17 cellular contexts compared by ENCODE assay signal in the genomic region with DNA sequence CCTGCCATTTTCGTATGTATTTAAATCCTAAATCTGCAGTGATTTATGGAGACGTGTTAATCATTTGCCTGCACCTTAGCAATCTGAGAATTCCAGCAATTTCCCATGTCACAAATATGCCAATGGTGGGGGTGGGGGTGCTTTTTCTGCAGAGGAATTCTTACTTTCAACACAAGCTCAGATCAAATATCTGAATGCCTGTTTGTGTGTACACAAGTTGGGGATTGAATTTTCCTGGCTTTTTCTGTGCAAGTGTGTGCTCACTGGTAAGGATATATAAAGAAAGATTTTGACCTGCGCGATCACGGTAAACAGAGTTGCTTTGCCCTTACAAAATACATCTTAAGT.
"Had no signal": no experiment of that assay in that cellular context is flagged by ENCODE, and none has a peak within 500 bp of the region (broad histone marks: within the 10 kb centered on the region; RNA-seq: fewer than 3 reads in every experiment).

No MANE protein-coding gene starts in this region.

- H3K36me3 ChIP-seq: brain microvascular endothelial cell, spleen, stomach had no signal

- ATAC-seq: left lobe of liver, right cardiac atrium had no signal

- H3K27ac ChIP-seq: brain microvascular endothelial cell, spleen, stomach, testis had no signal

- H3K9me3 ChIP-seq: spleen, stomach, testis had no signal

- H3K27me3 ChIP-seq: brain microvascular endothelial cell, spleen, stomach, testis had no signal

- FAIRE-seq: endothelial cell of umbilical vein had no signal

- H3K4me1 ChIP-seq: spleen, testis had no signal

- DNase-seq: activated CD4-positive, alpha-beta T cell treated with anti-CD3 and anti-CD28 coated beads, Interleukin-2, amount 10 ng/mL, durations not matched to agents 7 days and 5 days; activated CD4-positive, CD25-positive, alpha-beta regulatory T cell; activated naive CD4-positive, alpha-beta T cell; activated naive CD8-positive, alpha-beta T cell treated with anti-CD3 and anti-CD28 coated beads, Interleukin-2, amount 10 ng/mL, durations not matched to agents 7 days and 5 days; activated T-cell treated with anti-CD3 and anti-CD28 coated beads for 4 hours; brain microvascular endothelial cell; cortex of kidney; effector CD4-positive, alpha-beta T cell; glutamatergic neuron; naive B cell; posterior cingulate gyrus; right cardiac atrium; spleen; stomach; testis had no signal

- H3K4me3 ChIP-seq: spleen, stomach, testis had no signal
